Comparison of ENCODE assay signal across 35 cellular contexts in genomic region chr10:51326174-51326573, GRCh38.
"Had no signal": no experiment of that assay in that cellular context is flagged by ENCODE, and none has a peak within 500 bp of the region (broad histone marks: within the 10 kb centered on the region; RNA-seq: fewer than 3 reads in every experiment).

No MANE protein-coding gene starts in this region.

- H3K27me3 ChIP-seq: MG63 had no signal

- DNase-seq: Karpas-422, Kasumi-1, KG1, MG63, MM.1S, MV-4-11, NCI-H1048, NCI-H1092, NCI-H1092 treated with DMSO at 0.1 percent for 48 hours, NCI-H1105, NCI-H1105 treated with DMSO at 0.1 percent for 48 hours, NCI-H1417, NCI-H1417 treated with DMSO at 0.1 percent for 48 hours, NCI-H1436, NCI-H1436 treated with DMSO at 0.1 percent for 48 hours, NCI-H146, NCI-H1694, NCI-H1694 treated with DMSO at 0.1 percent for 48 hours, NCI-H187, NCI-H187 treated with DMSO at 0.1 percent for 48 hours, NCI-H1930, NCI-H2029, NCI-H2029 treated with DMSO at 0.1 percent for 48 hours, NCI-H2081, NCI-H2081 treated with DMSO at 0.1 percent for 48 hours, NCI-H2107, NCI-H2171, NCI-H2171 treated with DMSO at 0.1 percent for 48 hours, NCI-H2227 treated with DMSO at 0.1 percent for 48 hours, NCI-H226, NCI-H345, NCI-H446, NCI-H446 treated with DMSO at 0.1 percent for 48 hours, NCI-H510A had no signal

- H3K9ac ChIP-seq: KMS-11 had no signal

- H3K4me2 ChIP-seq: KMS-11 had no signal

- H3K9me3 ChIP-seq: MG63 had no signal

- H3K36me3 ChIP-seq: MG63 had no signal

- H3K4me3 ChIP-seq: MG63 had no signal

- H3K27ac ChIP-seq: KMS-11 had no signal
